23 cellular contexts compared by ENCODE assay signal in the genomic region with DNA sequence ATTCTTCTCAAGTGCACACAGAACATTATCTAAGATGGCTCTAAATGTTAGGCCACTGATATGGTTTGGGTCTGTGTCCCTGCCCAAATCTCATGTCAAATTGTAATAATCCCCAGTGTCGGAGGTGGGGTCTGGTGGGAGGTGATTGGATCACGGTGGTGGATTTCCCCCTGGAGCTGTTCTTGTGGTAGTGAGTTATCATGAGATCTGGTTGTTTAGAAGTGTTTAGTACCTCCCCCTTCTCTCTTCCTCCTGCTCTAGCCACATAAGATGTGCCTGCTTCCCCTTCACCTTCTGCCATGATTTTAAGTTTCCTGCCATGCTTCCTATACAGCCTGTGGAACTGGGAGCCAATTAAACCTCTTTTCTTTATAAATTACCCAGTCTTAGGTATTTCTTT. TPM values are rescaled to one million over a fixed set of nuclear protein-coding genes. Genes with fewer than 3 reads are reported as not detected.
DNase-seq lines count a peak whose midpoint lies in the region; ATAC-seq and TF ChIP-seq lines count a peak whose summit lies in the region.
"Had no signal": no experiment of that assay in that cellular context is flagged by ENCODE, and none has a peak within 500 bp of the region (broad histone marks: within the 10 kb centered on the region; RNA-seq: fewer than 3 reads in every experiment).

No MANE protein-coding gene starts in this region.

- H3K4me3 Mint-ChIP-seq in activated T-cell treated with anti-CD3 and anti-CD28 coated beads, Interleukin-2, amount 50 U/mL, for 72 hours = peak overlapping the region; percentile 35 to 48
- peak overlapping the region; percentile 22 for H3K4me3 Mint-ChIP-seq in activated CD8-positive, alpha-beta T cell treated with anti-CD3 and anti-CD28 coated beads, Interleukin-2, amount 10 ng/mL, durations not matched to agents 7 days and 5 days
- H3K4me3 Mint-ChIP-seq in stimulated activated memory B cell treated with anti-CD40 and anti-IgM and Interleukin-4, amounts not matched to agents 10 μg/mL and 1 μg/mL and 100 μg/mL, for 72 hours = no peak overlapping the region
- H3K4me3 Mint-ChIP-seq in Caco-2 (ENCODE audit: unreplicated experiment) = no peak overlapping the region
- H3K4me3 Mint-ChIP-seq: HFFc6 had no signal

- TF ChIP-seq CTCF in Caco-2 (IDR thresholded peaks at IDR 0.05; ENCODE audit: insufficient read depth in 1 of 2, low read depth in 1 of 2, low read length in 1 of 2, severe bottlenecking in 1 of 2, unreplicated experiment in 1 of 2) = no peak

- no peaks in the 10 kb centered on the region for H3K27me3 Mint-ChIP-seq in activated T-cell treated with anti-CD3 and anti-CD28 coated beads, Interleukin-2, amount 50 U/mL, for 72 hours (ENCODE audit: low read depth)
- no peaks in the 10 kb centered on the region for H3K27me3 Mint-ChIP-seq in activated CD8-positive, alpha-beta T cell treated with anti-CD3 and anti-CD28 coated beads, Interleukin-2, amount 10 ng/mL, durations not matched to agents 7 days and 5 days (ENCODE audit: low read depth)
- no peaks in the 10 kb centered on the region for H3K27me3 Mint-ChIP-seq in stimulated activated memory B cell treated with anti-CD40 and anti-IgM and Interleukin-4, amounts not matched to agents 10 μg/mL and 1 μg/mL and 100 μg/mL, for 72 hours
- H3K27me3 Mint-ChIP-seq in Caco-2 (ENCODE audit: insufficient read depth, unreplicated experiment) = no peaks in the 10 kb centered on the region

- intact Hi-C loops in Caco-2 (cut with micrococcal nuclease; ENCODE audit: unreplicated experiment) = no loop called here

- peak in 1 of 2 donors; percentile 28 for DNase-seq in activated T-cell treated with anti-CD3 and anti-CD28 coated beads, Interleukin-2, amount 50 U/mL, for 72 hours
- no peak for DNase-seq in activated T-cell treated with anti-CD3 and anti-CD28 coated beads, Interleukin-2, amount 50 U/mL, for 1 hour
- peak; percentile 32 for DNase-seq in Jurkat, Clone E6-1 (ENCODE audit: low read depth, low spot score)
- DNase-seq in activated CD8-positive, alpha-beta T cell treated with anti-CD3 and anti-CD28 coated beads, Interleukin-2, amount 10 ng/mL, durations not matched to agents 7 days and 5 days = no peak
- DNase-seq in Caco-2 = no peak
- DNase-seq: ACHN; aorta; HFFc6; IMR-90; mesenchymal stem cell; NCI-H2029 treated with DMSO at 0.1 percent for 48 hours; small intestine; stimulated activated CD4-positive, alpha-beta T cell treated with anti-CD3 and anti-CD28 coated beads, Interleukin-4, amount 100 ng/mL, for 24 hours had no signal

- H3K4me1 Mint-ChIP-seq in activated T-cell treated with anti-CD3 and anti-CD28 coated beads, Interleukin-2, amount 50 U/mL, for 72 hours (ENCODE audit: low read depth) = peaks cover 88% of the 10 kb centered on the region
- H3K4me1 Mint-ChIP-seq in activated CD8-positive, alpha-beta T cell treated with anti-CD3 and anti-CD28 coated beads, Interleukin-2, amount 10 ng/mL, durations not matched to agents 7 days and 5 days (ENCODE audit: low read depth) = peaks cover 77% of the 10 kb centered on the region
- H3K4me1 Mint-ChIP-seq in stimulated activated memory B cell treated with anti-CD40 and anti-IgM and Interleukin-4, amounts not matched to agents 10 μg/mL and 1 μg/mL and 100 μg/mL, for 72 hours = peaks cover 51% of the 10 kb centered on the region
- H3K4me1 Mint-ChIP-seq in Caco-2 (ENCODE audit: low read depth, unreplicated experiment) = peaks cover 34% of the 10 kb centered on the region

- CTCF ChIA-PET in activated CD8-positive, alpha-beta T cell treated with anti-CD3 and anti-CD28 coated beads, Interleukin-2, amount 10 ng/mL, durations not matched to agents 7 days and 5 days (lab: Charles Lee) = interaction anchor here (1.2 to 1.3 kb wide), 2 partner anchors 11 to 31 kb away, joined by 3 to 7 read pairs; no protein-coding TSS in a partner anchor
- CTCF ChIA-PET in Caco-2 (lab: Charles Lee) = no interaction called here

- peak overlapping the region; percentile 88 for H3K27ac Mint-ChIP-seq in activated T-cell treated with anti-CD3 and anti-CD28 coated beads, Interleukin-2, amount 50 U/mL, for 72 hours
- H3K27ac Mint-ChIP-seq in activated CD8-positive, alpha-beta T cell treated with anti-CD3 and anti-CD28 coated beads, Interleukin-2, amount 10 ng/mL, durations not matched to agents 7 days and 5 days = peak overlapping the region; percentile 75
- peak overlapping the region; percentile 19 for H3K27ac Mint-ChIP-seq in stimulated activated memory B cell treated with anti-CD40 and anti-IgM and Interleukin-4, amounts not matched to agents 10 μg/mL and 1 μg/mL and 100 μg/mL, for 72 hours
- H3K27ac Mint-ChIP-seq in Caco-2 (ENCODE audit: unreplicated experiment) = no peak overlapping the region
- H3K27ac Mint-ChIP-seq: HFFc6 had no signal

- BruUV-seq in Caco-2 (replicated peaks; lab: Mats Ljungman, UMichigan) = no TSS peak

- H3K9me3 ChIP-seq in Caco-2 = 0 out of 2 replicates have a peak, but pooled peaks cover 2% of the 10 kb centered on the region
- H3K9me3 ChIP-seq: prostate gland, vagina had no signal

- H3K4me1 ChIP-seq in Caco-2 = peaks cover 21% of the 10 kb centered on the region
- H3K4me1 ChIP-seq: prostate gland, vagina had no signal

- peak; percentile 60 to 64 for ATAC-seq in activated T-cell treated with anti-CD3 and anti-CD28 coated beads, Interleukin-2, amount 50 U/mL, for 72 hours (replicated peaks in 1 of 2)
- peak; percentile 55 for ATAC-seq in activated CD8-positive, alpha-beta T cell treated with anti-CD3 and anti-CD28 coated beads, Interleukin-2, amount 10 ng/mL, durations not matched to agents 7 days and 5 days
- no peak for ATAC-seq in stimulated activated memory B cell treated with anti-CD40 and anti-IgM and Interleukin-4, amounts not matched to agents 10 μg/mL and 1 μg/mL and 100 μg/mL, for 72 hours
- ATAC-seq in HG02970 (IDR thresholded peaks at IDR 0.05; ENCODE audit: low FRiP score, unreplicated experiment) (no peak), GM21576 (IDR thresholded peaks at IDR 0.05; ENCODE audit: unreplicated experiment) (no peak)
- ATAC-seq: esophagus mucosa had no signal

- no peaks in the 10 kb centered on the region for H3K27me3 ChIP-seq in Caco-2 (replicated peaks; ENCODE audit: control insufficient read depth, insufficient read depth, low read length)
- H3K27me3 ChIP-seq: vagina had no signal

- POLR2A ChIA-PET in activated CD8-positive, alpha-beta T cell treated with anti-CD3 and anti-CD28 coated beads, Interleukin-2, amount 10 ng/mL, durations not matched to agents 7 days and 5 days (lab: Charles Lee) = interaction anchor here (1.5 kb wide), 1 partner anchor 11 kb away, joined by 6 read pairs; a partner anchor contains a TSS
- POLR2A ChIA-PET in Caco-2 (lab: Charles Lee) = no interaction called here

- peaks cover 8 to 16% of the 10 kb centered on the region in 2 donors for H3K9me3 Mint-ChIP-seq in activated T-cell treated with anti-CD3 and anti-CD28 coated beads, Interleukin-2, amount 50 U/mL, for 72 hours
- H3K9me3 Mint-ChIP-seq in activated CD8-positive, alpha-beta T cell treated with anti-CD3 and anti-CD28 coated beads, Interleukin-2, amount 10 ng/mL, durations not matched to agents 7 days and 5 days (ENCODE audit: insufficient read depth) = peaks cover 47% of the 10 kb centered on the region
- H3K9me3 Mint-ChIP-seq in stimulated activated memory B cell treated with anti-CD40 and anti-IgM and Interleukin-4, amounts not matched to agents 10 μg/mL and 1 μg/mL and 100 μg/mL, for 72 hours = peaks cover 23% of the 10 kb centered on the region
- peaks cover 22% of the 10 kb centered on the region for H3K9me3 Mint-ChIP-seq in Caco-2 (ENCODE audit: unreplicated experiment)
- H3K9me3 Mint-ChIP-seq: HFFc6 had no signal

- H3K36me3 ChIP-seq in Caco-2 (ENCODE audit: control insufficient read depth, insufficient read depth, low read length) = no peaks in the 10 kb centered on the region
- H3K36me3 ChIP-seq: prostate gland, vagina had no signal

- H3K4me3 ChIP-seq in Jurkat, Clone E6-1 (ENCODE audit: low read length) = no peak overlapping the region
- H3K4me3 ChIP-seq in Caco-2 (ENCODE audit: low read depth, low read length) = no peak overlapping the region
- H3K4me3 ChIP-seq: prostate gland, vagina had no signal

- peaks cover 15 to 24% of the 10 kb centered on the region in 2 donors for H3K36me3 Mint-ChIP-seq in activated T-cell treated with anti-CD3 and anti-CD28 coated beads, Interleukin-2, amount 50 U/mL, for 72 hours (ENCODE audit: insufficient read depth in 2 of 2)
- peaks cover 57% of the 10 kb centered on the region for H3K36me3 Mint-ChIP-seq in activated CD8-positive, alpha-beta T cell treated with anti-CD3 and anti-CD28 coated beads, Interleukin-2, amount 10 ng/mL, durations not matched to agents 7 days and 5 days (ENCODE audit: low read depth)
- peaks cover 5% of the 10 kb centered on the region for H3K36me3 Mint-ChIP-seq in stimulated activated memory B cell treated with anti-CD40 and anti-IgM and Interleukin-4, amounts not matched to agents 10 μg/mL and 1 μg/mL and 100 μg/mL, for 72 hours
- no peaks in the 10 kb centered on the region for H3K36me3 Mint-ChIP-seq in Caco-2 (ENCODE audit: insufficient read depth, unreplicated experiment)

RNA-seq across cellular contexts. Expression of a gene that starts 11.2 kb away (rescaled TPM):
- total RNA-seq in activated T-cell treated with anti-CD3 and anti-CD28 coated beads, Interleukin-2, amount 50 U/mL, for 72 hours = 100 to 1,000 TPM; 242 to 298 TPM
- 120 TPM for polyA plus RNA-seq in Jurkat, Clone E6-1 (2012; ENCODE audit: insufficient read depth, insufficient read length)
- 100 to 1,000 TPM; 254 to 255 TPM for total RNA-seq in activated CD8-positive, alpha-beta T cell treated with anti-CD3 and anti-CD28 coated beads, Interleukin-2, amount 10 ng/mL, durations not matched to agents 7 days and 5 days
- 127 and 134 TPM in 2 replicates for total RNA-seq in Caco-2 (2022)

RNA-seq across cellular contexts. Expression of a gene that starts 30.2 kb away (rescaled TPM):
- total RNA-seq in activated T-cell treated with anti-CD3 and anti-CD28 coated beads, Interleukin-2, amount 50 U/mL, for 72 hours = not detected
- not detected for polyA plus RNA-seq in Jurkat, Clone E6-1 (2012; ENCODE audit: insufficient read depth, insufficient read length)
- total RNA-seq in activated CD8-positive, alpha-beta T cell treated with anti-CD3 and anti-CD28 coated beads, Interleukin-2, amount 10 ng/mL, durations not matched to agents 7 days and 5 days = not detected
- total RNA-seq in Caco-2 (2022) = not detected in 2 replicates
- total RNA-seq: aorta, Daoy, esophagus mucosa, HFFc6, IMR-90, NCI-H460, prostate gland, temporal lobe, vagina had no signal
- polyA plus RNA-seq: aorta, IMR-90, neural cell, small intestine had no signal

RNA-seq across cellular contexts. Expression of a gene that starts 32.8 kb away (rescaled TPM):
- 1 to 10 TPM; 1.3 to 1.5 TPM for total RNA-seq in activated T-cell treated with anti-CD3 and anti-CD28 coated beads, Interleukin-2, amount 50 U/mL, for 72 hours
- polyA plus RNA-seq in Jurkat, Clone E6-1 (2012; ENCODE audit: insufficient read depth, insufficient read length) = 2.2 TPM
- total RNA-seq in activated CD8-positive, alpha-beta T cell treated with anti-CD3 and anti-CD28 coated beads, Interleukin-2, amount 10 ng/mL, durations not matched to agents 7 days and 5 days = under 1 TPM; 0.29 to 0.65 TPM
- 19.1 and 26.2 TPM in 2 replicates for total RNA-seq in Caco-2 (2022)
- total RNA-seq: Daoy, IMR-90, temporal lobe, vagina had no signal
- polyA plus RNA-seq: neural cell had no signal

RNA-seq across cellular contexts. Expression of a gene that starts 36.1 kb away (rescaled TPM):
- 100 to 1,000 TPM; 126 to 128 TPM for total RNA-seq in activated T-cell treated with anti-CD3 and anti-CD28 coated beads, Interleukin-2, amount 50 U/mL, for 72 hours
- 21.1 TPM for polyA plus RNA-seq in Jurkat, Clone E6-1 (2012; ENCODE audit: insufficient read depth, insufficient read length)
- total RNA-seq in activated CD8-positive, alpha-beta T cell treated with anti-CD3 and anti-CD28 coated beads, Interleukin-2, amount 10 ng/mL, durations not matched to agents 7 days and 5 days = 100 to 1,000 TPM; 111 to 115 TPM
- 51.7 and 62.0 TPM in 2 replicates for total RNA-seq in Caco-2 (2022)

Comparison
In these comparisons a context has a peak if more than half of its experiments do, and no peak if none do; other contexts are left out.
1. ATAC-seq: peak in activated T-cell treated with anti-CD3 and anti-CD28 coated beads, Interleukin-2, amount 50 U/mL, for 72 hours (2 of 2) and activated CD8-positive, alpha-beta T cell treated with anti-CD3 and anti-CD28 coated beads, Interleukin-2, amount 10 ng/mL, durations not matched to agents 7 days and 5 days (single experiment); none in stimulated activated memory B cell treated with anti-CD40 and anti-IgM and Interleukin-4, amounts not matched to agents 10 μg/mL and 1 μg/mL and 100 μg/mL, for 72 hours (single experiment), HG02970 (single experiment) and GM21576 (single experiment).
2. H3K4me3 Mint-ChIP-seq: peak in activated T-cell treated with anti-CD3 and anti-CD28 coated beads, Interleukin-2, amount 50 U/mL, for 72 hours (2 of 2) and activated CD8-positive, alpha-beta T cell treated with anti-CD3 and anti-CD28 coated beads, Interleukin-2, amount 10 ng/mL, durations not matched to agents 7 days and 5 days (single experiment); none in stimulated activated memory B cell treated with anti-CD40 and anti-IgM and Interleukin-4, amounts not matched to agents 10 μg/mL and 1 μg/mL and 100 μg/mL, for 72 hours (single experiment) and Caco-2 (single experiment).